ENCODE assay signal across 18 cellular contexts in genomic region chr4:159158989-159159388, GRCh38.
"Had no signal": no experiment of that assay in that cellular context is flagged by ENCODE, and none has a peak within 500 bp of the region (broad histone marks: within the 10 kb centered on the region; RNA-seq: fewer than 3 reads in every experiment).

No MANE protein-coding gene starts in this region.

- H3K27me3 ChIP-seq: heart left ventricle, thyroid gland had no signal

- H3K4me3 Mint-ChIP-seq: activated naive CD8-positive, alpha-beta T cell treated with anti-CD3 and anti-CD28 coated beads for 36 hours; endodermal cell; memory B cell; nephron progenitor cell; T-helper 1 cell treated with Interleukin-12 subunit alpha and Interleukin-12 subunit beta and Interleukin-4 antibody, amounts not matched to agents 30 μg/mL and 1 μg/mL, for 36 hours had no signal

- H3K27me3 Mint-ChIP-seq: activated naive CD8-positive, alpha-beta T cell treated with anti-CD3 and anti-CD28 coated beads for 36 hours had no signal

- H3K27ac ChIP-seq: thyroid gland had no signal

- H3K36me3 Mint-ChIP-seq: activated naive CD8-positive, alpha-beta T cell treated with anti-CD3 and anti-CD28 coated beads for 36 hours; memory B cell had no signal

- DNase-seq: activated CD4-positive, alpha-beta T cell treated with anti-CD3 and anti-CD28 coated beads for 4 hours; activated CD4-positive, alpha-beta T cell treated with anti-CD3 and anti-CD28 coated beads, Interleukin-2, amount 50 U/mL, for 48 hours; activated CD4-positive, CD25-positive, alpha-beta regulatory T cell; activated naive CD4-positive, alpha-beta T cell treated with Interleukin-2 at 50 U/mL for 16 hours; activated naive CD8-positive, alpha-beta T cell treated with anti-CD3 and anti-CD28 coated beads for 36 hours; activated T-cell treated with anti-CD3 and anti-CD28 coated beads, Interleukin-2, amount 50 U/mL, for 48 hours; cortex of kidney; endodermal cell; heart left ventricle; nephron progenitor cell; occipital lobe; stimulated activated CD4-positive, alpha-beta T cell treated with anti-CD3 and anti-CD28 coated beads, Interleukin-2, amount 100 ng/mL, for 48 hours; stimulated activated naive CD4-positive, alpha-beta T cell treated with Interleukin-2 at 50 U/mL for 16 hours; thyroid gland had no signal

- ATAC-seq: heart left ventricle, sciatic nerve had no signal

- H3K36me3 ChIP-seq: heart left ventricle, thyroid gland had no signal

- H3K9me3 ChIP-seq: heart left ventricle, thyroid gland had no signal

- H3K27ac Mint-ChIP-seq: activated naive CD8-positive, alpha-beta T cell treated with anti-CD3 and anti-CD28 coated beads for 36 hours; memory B cell; nephron progenitor cell; T-helper 1 cell treated with Interleukin-12 subunit alpha and Interleukin-12 subunit beta and Interleukin-4 antibody, amounts not matched to agents 30 μg/mL and 1 μg/mL, for 36 hours had no signal

- H3K9me3 Mint-ChIP-seq: activated naive CD8-positive, alpha-beta T cell treated with anti-CD3 and anti-CD28 coated beads for 36 hours; endodermal cell; memory B cell; T-helper 1 cell treated with Interleukin-12 subunit alpha and Interleukin-12 subunit beta and Interleukin-4 antibody, amounts not matched to agents 30 μg/mL and 1 μg/mL, for 36 hours had no signal

- H3K4me3 ChIP-seq: heart left ventricle, smooth muscle cell, thyroid gland had no signal
